In genomic region chr10:10817609-10818008, GRCh38 we compare ENCODE assay signal across 24 cellular contexts.
"Had no signal": no experiment of that assay in that cellular context is flagged by ENCODE, and none has a peak within 500 bp of the region (broad histone marks: within the 10 kb centered on the region; RNA-seq: fewer than 3 reads in every experiment).

No MANE protein-coding gene starts in this region.

- ATAC-seq: activated CD4-positive, CD25-positive, alpha-beta regulatory T cell treated with anti-CD3 and anti-CD28 coated beads, Interleukin-2, amount 50 U/mL, for 24 hours; activated CD8-positive, alpha-beta T cell treated with anti-CD3 and anti-CD28 coated beads, Interleukin-2, amount 10 ng/mL, durations not matched to agents 7 days and 5 days; Panc1 had no signal

- H3K27ac ChIP-seq: adrenal gland, KMS-11 had no signal

- H3K27me3 ChIP-seq: adrenal gland, breast epithelium, MG63 had no signal

- H3K9me3 ChIP-seq: adrenal gland, breast epithelium, MG63 had no signal

- H3K4me3 ChIP-seq: adrenal gland, breast epithelium, MG63 had no signal

- DNase-seq: activated CD4-positive, alpha-beta T cell treated with anti-CD3 and anti-CD28 coated beads for 48 hours; activated CD4-positive, alpha-beta T cell treated with anti-CD3 and anti-CD28 coated beads, Interleukin-2, amount 50 U/mL, for 4 hours; activated CD8-positive, alpha-beta memory T cell treated with anti-CD3 and anti-CD28 coated beads, Interleukin-2, amount 50 U/mL, for 48 hours; activated CD8-positive, alpha-beta T cell treated with anti-CD3 and anti-CD28 coated beads, Interleukin-2, amount 10 ng/mL, durations not matched to agents 7 days and 5 days; activated naive CD4-positive, alpha-beta T cell treated with anti-CD3 and anti-CD28 coated beads, Interleukin-2, amount 50 U/mL, for 16 hours; activated naive CD8-positive, alpha-beta T cell treated with anti-CD3 and anti-CD28 coated beads, Interleukin-2, amount 10 ng/mL, durations not matched to agents 7 days and 5 days; activated T-cell treated with anti-CD3 and anti-CD28 coated beads, Interleukin-2, amount 50 U/mL, for 1 hour; adrenal gland; NCI-H1092 treated with DMSO at 0.1 percent for 48 hours; NCI-H1417 treated with DMSO at 0.1 percent for 48 hours; NCI-H1694; NCI-H2029; NCI-H2107; NCI-H510A treated with DMSO at 0.1 percent for 48 hours; NCI-H69; NK-92 treated with Interleukin-12 subunit alpha and Interleukin-12 subunit beta, amount 100 ng/mL, for 24 hours; OCI-M1; RPMI8226; SHP77 had no signal

- H3K36me3 ChIP-seq: adrenal gland, breast epithelium, MG63 had no signal

- H3K4me1 ChIP-seq: adrenal gland had no signal

- H3K4me2 ChIP-seq: KMS-11 had no signal

- H3K9ac ChIP-seq: KMS-11 had no signal
